18 cellular contexts compared by ENCODE assay signal in the genomic region with DNA sequence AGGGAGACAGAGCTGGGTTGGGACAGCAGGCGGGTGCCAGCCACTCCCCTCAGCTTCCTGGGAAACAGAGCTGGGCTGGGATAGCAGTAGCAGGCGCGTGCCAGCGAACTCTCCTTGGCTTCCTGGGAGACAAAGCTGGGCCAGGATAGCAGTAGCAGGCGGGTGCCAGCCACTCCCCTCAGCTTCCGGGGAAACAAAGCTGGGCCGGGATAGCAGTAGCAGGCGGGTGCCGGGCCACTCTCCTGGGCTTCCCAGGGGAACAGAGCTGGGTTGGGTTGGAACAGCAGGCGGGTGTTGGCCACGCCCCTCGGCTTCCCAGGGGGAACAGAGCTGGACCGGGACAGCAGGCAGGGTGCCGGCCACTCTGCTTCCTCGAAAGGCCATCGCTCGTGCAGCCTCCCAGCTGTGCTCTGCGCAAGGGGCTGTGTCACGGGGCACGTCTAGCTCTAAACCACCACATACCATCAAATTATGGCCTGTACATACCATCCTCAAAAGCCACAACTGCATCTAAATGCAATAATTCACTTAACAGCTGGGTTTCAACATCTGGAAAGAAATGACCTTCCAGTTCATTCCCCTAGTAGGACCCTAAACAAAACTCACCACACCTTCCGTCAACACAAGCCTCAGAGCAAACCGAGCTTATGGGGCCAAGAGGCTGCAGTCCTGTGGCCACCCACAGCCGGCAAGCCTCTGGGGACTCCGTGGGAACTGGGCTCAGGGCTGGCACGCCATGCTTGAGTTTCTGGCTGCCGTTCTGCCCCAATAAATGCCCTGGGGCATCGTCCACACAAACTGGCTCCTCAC.
DNase-seq lines count a peak whose midpoint lies in the region; ATAC-seq and TF ChIP-seq lines count a peak whose summit lies in the region.
"Had no signal": no experiment of that assay in that cellular context is flagged by ENCODE, and none has a peak within 500 bp of the region (broad histone marks: within the 10 kb centered on the region; RNA-seq: fewer than 3 reads in every experiment).

No MANE protein-coding gene starts in this region.

- H3K27me3 ChIP-seq in heart left ventricle (no peaks in the 10 kb centered on the region), colonic mucosa (no peaks in the 10 kb centered on the region), mucosa of rectum (ENCODE audit: control insufficient read depth in 2 of 2, insufficient read depth in 2 of 2, low read length in 2 of 2) (no peaks in the 10 kb centered on the region), BE2C (no peaks in the 10 kb centered on the region)
- H3K27me3 ChIP-seq: cardiac muscle cell, upper lobe of left lung had no signal

- H3K36me3 ChIP-seq in heart left ventricle (peaks cover 0 to 85% (median 61%) of the 10 kb centered on the region in 9 donors), colonic mucosa (no peaks in the 10 kb centered on the region), mucosa of rectum (ENCODE audit: control insufficient read depth in 2 of 2, insufficient read depth in 2 of 2, low read length in 2 of 2) (peaks cover 10 to 51% of the 10 kb centered on the region in 2 donors), BE2C (peaks cover 6% of the 10 kb centered on the region)
- H3K36me3 ChIP-seq: WERI-Rb-1 had no signal

- no peak for TF ChIP-seq POLR2A in heart left ventricle (IDR thresholded peaks at IDR 0.05)

- peak; percentile 5 to 33 (median 16) for ATAC-seq in heart left ventricle
- no peak for ATAC-seq in left ventricle myocardium superior
- ATAC-seq in GM18502 (IDR thresholded peaks at IDR 0.05; ENCODE audit: poor library complexity, unreplicated experiment) = no peak
- no peak for ATAC-seq in HG02642 (IDR thresholded peaks at IDR 0.05; ENCODE audit: poor library complexity, unreplicated experiment)
- ATAC-seq: activated CD8-positive, alpha-beta T cell treated with anti-CD3 and anti-CD28 coated beads for 36 hours; activated naive CD8-positive, alpha-beta T cell treated with anti-CD3 and anti-CD28 coated beads, Interleukin-2, amount 50 U/mL, for 24 hours had no signal

- peaks cover 0 to 10% (median 0%) of the 10 kb centered on the region in 12 donors for H3K4me1 ChIP-seq in heart left ventricle
- H3K4me1 ChIP-seq in colonic mucosa = no peaks in the 10 kb centered on the region
- peaks cover 5 to 14% of the 10 kb centered on the region in 2 donors for H3K4me1 ChIP-seq in mucosa of rectum (ENCODE audit: control insufficient read depth in 2 of 2, insufficient read depth in 2 of 2, low read length in 2 of 2)
- no peaks in the 10 kb centered on the region for H3K4me1 ChIP-seq in BE2C
- H3K4me1 ChIP-seq: upper lobe of left lung had no signal

- no peak overlapping the region for H3K4me3 ChIP-seq in heart left ventricle
- H3K4me3 ChIP-seq in colonic mucosa = peak overlapping the region; percentile 3
- H3K4me3 ChIP-seq in mucosa of rectum (ENCODE audit: low read length in 2 of 2) = peak overlapping the region; percentile 35 to 48
- no peak overlapping the region for H3K4me3 ChIP-seq in BE2C (ENCODE audit: low read depth, low read length)
- H3K4me3 ChIP-seq: cardiac muscle cell, upper lobe of left lung had no signal

- H3K9me3 ChIP-seq in heart left ventricle (no peaks in the 10 kb centered on the region), colonic mucosa (no peaks in the 10 kb centered on the region), mucosa of rectum (ENCODE audit: control insufficient read depth in 2 of 2, low read length in 2 of 2) (no peaks in the 10 kb centered on the region), BE2C (no peaks in the 10 kb centered on the region)
- H3K9me3 ChIP-seq: upper lobe of left lung had no signal

- H3K9ac ChIP-seq in colonic mucosa (ENCODE audit: low read depth in 2 of 2, low read length in 2 of 2) = peak overlapping the region in 1 of 2 donors; percentile 31
- peak overlapping the region; percentile 5 to 20 for H3K9ac ChIP-seq in mucosa of rectum (ENCODE audit: low read depth in 1 of 2, low read length in 2 of 2)

- intact Hi-C loops in heart left ventricle (cut with DNase I) (no loop called here), left ventricle myocardium superior (cut with micrococcal nuclease) (no loop called here), colonic mucosa (cut with DNase I) (no loop called here)

- DNase-seq in heart left ventricle (peak in 4 of 5 donors; percentile 35 to 60 (median 42)), left ventricle myocardium superior (no peak), colonic mucosa (peak; percentile 78), BE2C (no peak), NOMO-1 treated with DMSO at 0.1 percent for 48 hours (lab: John Stamatoyannopoulos, UW; ENCODE audit: unreplicated experiment) (no peak)
- DNase-seq: activated CD8-positive, alpha-beta T cell treated with anti-CD3 and anti-CD28 coated beads for 36 hours; activated naive CD8-positive, alpha-beta T cell treated with anti-CD3 and anti-CD28 coated beads, Interleukin-2, amount 50 U/mL, for 24 hours; activated T-cell treated with anti-CD3 and anti-CD28 coated beads, Interleukin-2, amount 50 U/mL, for 48 hours; immature natural killer cell; SIG-M5; stimulated activated naive CD4-positive, alpha-beta T cell; T-helper 1 cell; WERI-Rb-1 had no signal

- TF ChIP-seq CTCF in heart left ventricle (IDR thresholded peaks at IDR 0.05) = no peak
- TF ChIP-seq CTCF in colonic mucosa (IDR thresholded peaks at IDR 0.05) = no peak
- TF ChIP-seq CTCF in BE2C (IDR thresholded peaks at IDR 0.05; ENCODE audit: low read depth, low read length) = no peak

- peak overlapping the region in 1 of 12 donors; percentile 1 for H3K27ac ChIP-seq in heart left ventricle
- peak overlapping the region; percentile 44 for H3K27ac ChIP-seq in colonic mucosa
- peak overlapping the region; percentile 59 to 67 for H3K27ac ChIP-seq in mucosa of rectum (ENCODE audit: low read depth in 2 of 2, low read length in 2 of 2)
- H3K27ac ChIP-seq: cardiac muscle cell, upper lobe of left lung, WERI-Rb-1 had no signal

- WGBS in heart left ventricle, 4 donors = 74 to 89% (median 82%) methylated on average over 16 to 27 of the region's 27 CpGs

Comparison
In these comparisons a context has a peak if more than half of its experiments do, and no peak if none do; other contexts are left out.
1. ATAC-seq: peak in heart left ventricle (4 of 4); none in left ventricle myocardium superior (single experiment), GM18502 (single experiment) and HG02642 (single experiment).
2. DNase-seq: peak in heart left ventricle (4 of 5) and colonic mucosa (single experiment); none in left ventricle myocardium superior (single experiment), BE2C (single experiment) and NOMO-1 treated with DMSO at 0.1 percent for 48 hours (single experiment).
3. H3K4me3 ChIP-seq: peak in colonic mucosa (single experiment) and mucosa of rectum (2 of 2); none in heart left ventricle (0 of 12) and BE2C (single experiment).